ENCODE assay signal across 13 cellular contexts in the genomic region with DNA sequence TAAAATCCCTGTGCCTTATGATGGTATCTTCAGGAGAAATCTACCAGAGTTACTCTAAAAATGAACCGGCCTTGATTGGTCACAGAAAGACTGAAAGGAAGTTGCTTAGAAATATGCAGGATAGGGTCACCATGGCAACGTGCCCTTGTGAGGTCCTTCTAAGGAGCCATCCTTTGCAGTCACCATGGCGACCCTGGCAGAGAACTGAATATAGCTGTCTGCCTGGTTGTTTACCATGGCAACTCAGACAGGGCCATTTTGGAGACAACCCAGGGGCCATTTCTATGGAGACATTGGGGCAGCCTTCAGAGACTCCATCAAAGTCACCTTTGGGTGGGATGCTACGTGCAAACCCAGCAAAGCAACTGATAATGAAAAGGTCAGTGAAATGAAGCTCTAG. TPM values are rescaled to one million over a fixed set of nuclear protein-coding genes. Genes with fewer than 3 reads are reported as not detected.
A peak's percentile ranks its signal among the peaks of the same experiment; 100 is the strongest.
DNase-seq lines count a peak whose midpoint lies in the region; ATAC-seq and TF ChIP-seq lines count a peak whose summit lies in the region.
"Had no signal": no experiment of that assay in that cellular context is flagged by ENCODE, and none has a peak within 500 bp of the region (broad histone marks: within the 10 kb centered on the region; RNA-seq: fewer than 3 reads in every experiment).

No MANE protein-coding gene starts in this region.

- H3K36me3 Mint-ChIP-seq in glutamatergic neuron (ENCODE audit: unreplicated experiment), result no peaks in the 10 kb centered on the region
- H3K36me3 Mint-ChIP-seq in activated CD4-positive, alpha-beta T cell treated with anti-CD3 and anti-CD28 coated beads, Interleukin-2, amount 10 ng/mL, durations not matched to agents 7 days and 5 days (ENCODE audit: low read depth), result no peaks in the 10 kb centered on the region
- no peaks in the 10 kb centered on the region for H3K36me3 Mint-ChIP-seq in CD4-positive, alpha-beta T cell (ENCODE audit: low read depth)

- no peaks in the 10 kb centered on the region for H3K4me1 Mint-ChIP-seq in glutamatergic neuron (ENCODE audit: low read depth, unreplicated experiment)
- H3K4me1 Mint-ChIP-seq in activated CD4-positive, alpha-beta T cell treated with anti-CD3 and anti-CD28 coated beads, Interleukin-2, amount 10 ng/mL, durations not matched to agents 7 days and 5 days, result no peaks in the 10 kb centered on the region
- H3K4me1 Mint-ChIP-seq in CD4-positive, alpha-beta T cell (ENCODE audit: low read depth), result no peaks in the 10 kb centered on the region

- no peak overlapping the region for H3K4me3 Mint-ChIP-seq in glutamatergic neuron (ENCODE audit: unreplicated experiment)
- H3K4me3 Mint-ChIP-seq in activated CD4-positive, alpha-beta T cell treated with anti-CD3 and anti-CD28 coated beads, Interleukin-2, amount 10 ng/mL, durations not matched to agents 7 days and 5 days, result no peak overlapping the region
- H3K4me3 Mint-ChIP-seq in CD4-positive, alpha-beta T cell, result no peak overlapping the region

- POLR2A ChIA-PET in activated CD4-positive, alpha-beta T cell treated with anti-CD3 and anti-CD28 coated beads, Interleukin-2, amount 10 ng/mL, durations not matched to agents 7 days and 5 days (lab: Charles Lee), result no interaction called here
- POLR2A ChIA-PET in CD4-positive, alpha-beta T cell (lab: Charles Lee), result no interaction called here

- no peak overlapping the region for H3K27ac ChIP-seq in CD4-positive, alpha-beta T cell (ENCODE audit: low read depth, low read length)
- H3K27ac ChIP-seq: ascending aorta, esophagus squamous epithelium, lower lobe of right lung, thyroid gland had no signal

- TF ChIP-seq CTCF in glutamatergic neuron (IDR thresholded peaks at IDR 0.05; ENCODE audit: partially characterized antibody, unreplicated experiment), result no peak
- no peak for TF ChIP-seq CTCF in CD4-positive, alpha-beta T cell (IDR thresholded peaks at IDR 0.05)

- peak; percentile 51 for DNase-seq in M059J (ENCODE audit: low read depth)
- DNase-seq in amygdala (lab: John Stamatoyannopoulos, UW), result peak in 50 of 56 donors; percentile 0 to 84 (median 37)
- peak; percentile 29 for DNase-seq in glutamatergic neuron
- DNase-seq in renal cortical epithelial cell (ENCODE audit: low read depth), result peak; percentile 7
- no peak for DNase-seq in activated CD4-positive, alpha-beta T cell treated with anti-CD3 and anti-CD28 coated beads, Interleukin-2, amount 10 ng/mL, durations not matched to agents 7 days and 5 days
- DNase-seq in CD4-positive, alpha-beta T cell, result no peak
- DNase-seq in GDM1 (lab: John Stamatoyannopoulos, UW), result no peak
- DNase-seq: esophagus squamous epithelium, Karpas-422, lower lobe of right lung, thyroid gland had no signal

- no peaks in the 10 kb centered on the region for H3K9me3 Mint-ChIP-seq in glutamatergic neuron (ENCODE audit: unreplicated experiment)
- H3K9me3 Mint-ChIP-seq in activated CD4-positive, alpha-beta T cell treated with anti-CD3 and anti-CD28 coated beads, Interleukin-2, amount 10 ng/mL, durations not matched to agents 7 days and 5 days, result no peaks in the 10 kb centered on the region
- no peaks in the 10 kb centered on the region for H3K9me3 Mint-ChIP-seq in CD4-positive, alpha-beta T cell

- H3K27me3 ChIP-seq in CD4-positive, alpha-beta T cell (ENCODE audit: control insufficient read depth, insufficient read depth, low read length), result no peaks in the 10 kb centered on the region
- H3K27me3 ChIP-seq: ascending aorta, esophagus squamous epithelium, thyroid gland had no signal

- CTCF ChIA-PET in activated CD4-positive, alpha-beta T cell treated with anti-CD3 and anti-CD28 coated beads, Interleukin-2, amount 10 ng/mL, durations not matched to agents 7 days and 5 days (lab: Charles Lee), result interaction anchor here (0.7 kb wide), 1 partner anchor 1139 kb away, joined by 3 read pairs; no protein-coding TSS in a partner anchor
- CTCF ChIA-PET in CD4-positive, alpha-beta T cell (lab: Charles Lee), result no interaction called here

- no peaks in the 10 kb centered on the region for H3K9me3 ChIP-seq in CD4-positive, alpha-beta T cell (ENCODE audit: control insufficient read depth, low read length)
- H3K9me3 ChIP-seq: ascending aorta, esophagus squamous epithelium, lower lobe of right lung, thyroid gland had no signal

- H3K27ac Mint-ChIP-seq in glutamatergic neuron (ENCODE audit: unreplicated experiment), result no peak overlapping the region
- no peak overlapping the region for H3K27ac Mint-ChIP-seq in activated CD4-positive, alpha-beta T cell treated with anti-CD3 and anti-CD28 coated beads, Interleukin-2, amount 10 ng/mL, durations not matched to agents 7 days and 5 days
- no peak overlapping the region for H3K27ac Mint-ChIP-seq in CD4-positive, alpha-beta T cell

- intact Hi-C loops in CD4-positive, alpha-beta T cell (cut with DNase I, micrococcal nuclease), result loop anchor here in 1 of 2 experiments (1.0 kb wide), 1 partner anchor 8 kb away; no protein-coding TSS in a partner anchor

- no peaks in the 10 kb centered on the region for H3K27me3 Mint-ChIP-seq in glutamatergic neuron (ENCODE audit: unreplicated experiment)
- H3K27me3 Mint-ChIP-seq in activated CD4-positive, alpha-beta T cell treated with anti-CD3 and anti-CD28 coated beads, Interleukin-2, amount 10 ng/mL, durations not matched to agents 7 days and 5 days, result peaks cover 2% of the 10 kb centered on the region
- H3K27me3 Mint-ChIP-seq in CD4-positive, alpha-beta T cell, result no peaks in the 10 kb centered on the region

- ATAC-seq in CD4-positive, alpha-beta T cell (ENCODE audit: poor library complexity), result no peak
- ATAC-seq: lower lobe of right lung had no signal

RNA-seq across cellular contexts. Expression of gene SNX7, which starts 43.0 kb away (rescaled TPM):
- 50.1 and 62.8 TPM in 2 replicates for total RNA-seq in M059J (2014; rRNA removed; shearing (Covaris generic))
- total RNA-seq in glutamatergic neuron (ENCODE audit: unreplicated experiment), result 20.3 TPM
- 50.8 and 72.2 TPM in 2 replicates for total RNA-seq in renal cortical epithelial cell
- not detected for total RNA-seq in activated CD4-positive, alpha-beta T cell treated with anti-CD3 and anti-CD28 coated beads, Interleukin-2, amount 10 ng/mL, durations not matched to agents 7 days and 5 days
- total RNA-seq in CD4-positive, alpha-beta T cell, result not detected
- total RNA-seq: T-helper 2 cell treated with Interferon-gamma antibody and Interleukin-4, amounts not matched to agents 100 ng/mL and 5 ng/mL, for 36 hours had no signal

Comparison
In these comparisons a context has a peak if more than half of its experiments do, and no peak if none do; other contexts are left out.
1. DNase-seq: peak in M059J (single experiment), amygdala (50 of 56), glutamatergic neuron (single experiment) and renal cortical epithelial cell (single experiment); none in activated CD4-positive, alpha-beta T cell treated with anti-CD3 and anti-CD28 coated beads, Interleukin-2, amount 10 ng/mL, durations not matched to agents 7 days and 5 days (single experiment), CD4-positive, alpha-beta T cell (0 of 10) and GDM1 (single experiment).
2. RNA of gene SNX7, which starts 43.0 kb away (total RNA-seq): 50.1 to 62.8 TPM in M059J, 50.8 to 72.2 TPM in renal cortical epithelial cell and 20.3 TPM in glutamatergic neuron (single experiment); not detected in activated CD4-positive, alpha-beta T cell treated with anti-CD3 and anti-CD28 coated beads, Interleukin-2, amount 10 ng/mL, durations not matched to agents 7 days and 5 days and not detected in CD4-positive, alpha-beta T cell; every median in the first group is over 10 times any median in the second.